In the genomic region with DNA sequence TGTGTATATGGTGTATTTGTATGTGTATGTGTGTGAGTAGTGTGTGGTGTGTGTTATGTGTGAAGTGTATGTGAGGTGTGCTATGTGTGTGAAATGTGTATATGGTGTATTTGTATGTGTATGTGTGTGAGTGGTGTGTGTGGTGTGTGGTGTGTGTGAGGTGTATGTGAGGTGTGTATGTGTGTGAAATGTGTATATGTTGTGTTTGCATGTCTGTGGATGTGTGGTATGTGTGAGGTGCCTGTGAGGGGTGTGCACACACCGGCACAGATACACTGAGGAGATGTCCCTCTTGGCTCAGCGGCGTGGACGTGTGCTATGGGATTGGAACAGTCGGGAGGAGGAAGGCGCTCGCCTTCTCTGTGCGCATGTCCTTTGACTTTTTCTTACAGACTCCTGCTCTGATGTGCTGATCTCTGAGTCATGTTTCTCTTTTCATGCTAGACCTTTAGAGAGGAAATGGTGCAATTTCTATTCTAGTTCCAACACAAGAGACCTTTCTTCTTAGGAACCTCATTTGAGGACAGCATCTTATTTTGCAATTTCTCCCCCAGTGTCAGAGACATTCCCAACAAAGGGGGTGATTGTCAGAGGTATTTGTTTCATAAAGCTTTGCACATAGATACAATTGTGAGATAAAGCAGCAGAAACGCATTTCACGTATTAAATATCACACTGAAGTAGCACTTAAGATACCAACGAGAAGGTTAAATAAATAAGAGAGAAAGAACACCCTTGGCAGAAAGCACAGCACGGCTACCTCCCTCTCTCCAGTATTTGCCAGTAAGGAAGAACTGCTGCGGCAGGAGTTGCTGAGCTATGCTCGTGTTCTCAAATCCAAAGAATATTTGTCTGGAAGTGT, we compare ENCODE assay signal across 8 cellular contexts. TPM values are rescaled to one million over a fixed set of nuclear protein-coding genes. Genes with fewer than 3 reads are reported as not detected.
A peak's percentile ranks its signal among the peaks of the same experiment; 100 is the strongest.
DNase-seq lines count a peak whose midpoint lies in the region; ATAC-seq and TF ChIP-seq lines count a peak whose summit lies in the region.

No MANE protein-coding gene starts in this region.

- CTCF ChIA-PET in mammary epithelial cell (lab: Charles Lee; ENCODE audit: low non-redundant PET): no interaction called here

- H3K4me1 ChIP-seq in mammary epithelial cell (ENCODE audit: insufficient read depth, low read length): peaks cover 21% of the 10 kb centered on the region
- no peaks in the 10 kb centered on the region for H3K4me1 ChIP-seq in muscle layer of duodenum (ENCODE audit: control insufficient read depth in 1 of 2, insufficient read depth in 2 of 2, low read length in 2 of 2)

- no peak for ATAC-seq in HG02840 (IDR thresholded peaks at IDR 0.05; ENCODE audit: low FRiP score, unreplicated experiment)

- H3K79me2 ChIP-seq in mammary epithelial cell (ENCODE audit: insufficient read depth, low read length): no peaks in the 10 kb centered on the region

- peak; percentile 53 for DNase-seq in activated T-cell treated with anti-CD3 and anti-CD28 coated beads, Interleukin-2, amount 50 U/mL, for 24 hours
- no peak for DNase-seq in activated T-cell treated with anti-CD3 and anti-CD28 coated beads, Interleukin-2, amount 50 U/mL, for 1 hour
- peak; percentile 74 for DNase-seq in NCI-H748 (lab: John Stamatoyannopoulos, UW; ENCODE audit: unreplicated experiment)
- peak; percentile 97 for DNase-seq in mammary epithelial cell
- DNase-seq in GOT3 (lab: John Stamatoyannopoulos, UW): no peak
- DNase-seq in occipital lobe (lab: John Stamatoyannopoulos, UW): no peak

- no peaks in the 10 kb centered on the region for H4K20me1 ChIP-seq in mammary epithelial cell (ENCODE audit: insufficient read depth, low read length)

- no peaks in the 10 kb centered on the region for H3K9me3 Mint-ChIP-seq in activated T-cell treated with anti-CD3 and anti-CD28 coated beads, Interleukin-2, amount 50 U/mL, for 24 hours

- WGBS in mammary epithelial cell (ENCODE audit: low coverage, missing lambda C conversion rate): 7% methylated on average over 12 of the region's 14 CpGs

- H2AFZ ChIP-seq in mammary epithelial cell (ENCODE audit: low read depth, low read length): peak overlapping the region; percentile 89

- H3K36me3 Mint-ChIP-seq in activated T-cell treated with anti-CD3 and anti-CD28 coated beads, Interleukin-2, amount 50 U/mL, for 24 hours (ENCODE audit: low read depth): no peaks in the 10 kb centered on the region

- in situ Hi-C loops in mammary epithelial cell (cut with MboI; ENCODE audit: low sequenced_read_pairs in 2 of 2): no loop called here

- peaks cover 5% of the 10 kb centered on the region for H3K4me1 Mint-ChIP-seq in activated T-cell treated with anti-CD3 and anti-CD28 coated beads, Interleukin-2, amount 50 U/mL, for 24 hours (ENCODE audit: low read depth)

- no peaks in the 10 kb centered on the region for H3K36me3 ChIP-seq in mammary epithelial cell (ENCODE audit: insufficient read depth, low read length)
- H3K36me3 ChIP-seq in muscle layer of duodenum (ENCODE audit: control insufficient read depth in 1 of 2, insufficient read depth in 2 of 2, low read length in 2 of 2): no peaks in the 10 kb centered on the region

- H3K4me3 ChIP-seq in mammary epithelial cell (replicated peaks in 1 of 3; ENCODE audit: insufficient read depth in 1 of 3, low read depth in 2 of 3, low read length in 3 of 3) (peak overlapping the region; percentile 9 to 32 (median 29)), muscle layer of duodenum (ENCODE audit: low read depth in 1 of 2, low read length in 2 of 2) (peak overlapping the region in 1 of 2 donors; percentile 1)

- H3K9me3 ChIP-seq in mammary epithelial cell (replicated peaks; ENCODE audit: insufficient read depth, low read length) (no peaks in the 10 kb centered on the region), muscle layer of duodenum (ENCODE audit: control insufficient read depth in 1 of 2, low read length in 2 of 2) (no peaks in the 10 kb centered on the region)

- H3K27ac ChIP-seq in mammary epithelial cell (ENCODE audit: insufficient read depth, low read depth, low read length) (peak overlapping the region; percentile 92), muscle layer of duodenum (ENCODE audit: low read length) (peak overlapping the region; percentile 58)

- H3K4me3 Mint-ChIP-seq in activated T-cell treated with anti-CD3 and anti-CD28 coated beads, Interleukin-2, amount 50 U/mL, for 24 hours: no peak overlapping the region

- H3K27me3 Mint-ChIP-seq in activated T-cell treated with anti-CD3 and anti-CD28 coated beads, Interleukin-2, amount 50 U/mL, for 24 hours: peaks cover 33% of the 10 kb centered on the region

- dilution Hi-C loops in mammary epithelial cell (cut with HindIII; ENCODE audit: low sequenced_read_pairs): no loop called here

- no TSS peak for BruUV-seq in mammary epithelial cell (replicated peaks; lab: Mats Ljungman, UMichigan)

- H3K27me3 ChIP-seq in mammary epithelial cell (ENCODE audit: insufficient read depth, low read length): no peaks in the 10 kb centered on the region
- H3K27me3 ChIP-seq in muscle layer of duodenum (ENCODE audit: low read depth, low read length): no peaks in the 10 kb centered on the region

- no peak overlapping the region for H3K27ac Mint-ChIP-seq in activated T-cell treated with anti-CD3 and anti-CD28 coated beads, Interleukin-2, amount 50 U/mL, for 24 hours

- H3K9ac ChIP-seq in mammary epithelial cell (ENCODE audit: insufficient read depth, low read length): peak overlapping the region; percentile 70

- intact Hi-C loops in mammary epithelial cell (cut with micrococcal nuclease): loop anchor here (2.0 kb wide), 1 partner anchor 20 kb away; no protein-coding TSS in a partner anchor

- TF ChIP-seq CTCF in mammary epithelial cell (conservative IDR thresholded peaks at IDR 0.05 in 1 of 2, IDR thresholded peaks at IDR 0.05 in 1 of 2; ENCODE audit: extremely low read depth in 1 of 2, insufficient read depth in 1 of 2, low read depth in 1 of 2, low read length in 2 of 2): no peak

- peak overlapping the region; percentile 89 for H3K4me2 ChIP-seq in mammary epithelial cell (ENCODE audit: insufficient read depth, low read depth, low read length)

RNA-seq across cellular contexts. Expression of a gene that starts 11.3 kb away (rescaled TPM):
- total RNA-seq in mammary epithelial cell: 1 to 10 TPM in 1 of 2 donors, under 1 TPM in 1; 0.12 to 1.5 TPM
- polyA plus RNA-seq in mammary epithelial cell: 0.19 TPM
- 0.36 TPM for polyA minus RNA-seq in mammary epithelial cell
- total RNA-seq in occipital lobe: 18.6 TPM

Comparison
In these comparisons a context has a peak if more than half of its experiments do, and no peak if none do; other contexts are left out.
1. DNase-seq: peak in activated T-cell treated with anti-CD3 and anti-CD28 coated beads, Interleukin-2, amount 50 U/mL, for 24 hours (single experiment), NCI-H748 (single experiment) and mammary epithelial cell (single experiment); none in activated T-cell treated with anti-CD3 and anti-CD28 coated beads, Interleukin-2, amount 50 U/mL, for 1 hour (single experiment), GOT3 (single experiment) and occipital lobe (single experiment).